ENCODE assay signal across 1 cellular context in genomic region chr2:164934790-164935466, GRCh38.
TF ChIP-seq lines count a peak whose summit lies in the region.

No MANE protein-coding gene starts in this region.

TF ChIP-seq in HepG2, 621 proteins besides CTCF, POLR2A, EP300 and RAD21 (continued from another document and continues in another):
- TF ChIP-seq, protein P1, sequence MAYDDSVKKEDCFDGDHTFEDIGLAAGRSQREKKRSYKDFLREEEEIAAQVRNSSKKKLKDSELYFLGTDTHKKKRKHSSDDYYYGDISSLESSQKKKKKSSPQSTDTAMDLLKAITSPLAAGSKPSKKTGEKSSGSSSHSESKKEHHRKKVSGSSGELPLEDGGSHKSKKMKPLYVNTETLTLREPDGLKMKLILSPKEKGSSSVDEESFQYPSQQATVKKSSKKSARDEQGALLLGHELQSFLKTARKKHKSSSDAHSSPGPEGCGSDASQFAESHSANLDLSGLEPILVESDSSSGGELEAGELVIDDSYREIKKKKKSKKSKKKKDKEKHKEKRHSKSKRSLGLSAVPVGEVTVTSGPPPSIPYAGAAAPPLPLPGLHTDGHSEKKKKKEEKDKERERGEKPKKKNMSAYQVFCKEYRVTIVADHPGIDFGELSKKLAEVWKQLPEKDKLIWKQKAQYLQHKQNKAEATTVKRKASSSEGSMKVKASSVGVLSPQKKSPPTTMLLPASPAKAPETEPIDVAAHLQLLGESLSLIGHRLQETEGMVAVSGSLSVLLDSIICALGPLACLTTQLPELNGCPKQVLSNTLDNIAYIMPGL (CRISPR knock-in tag; IDR thresholded peaks at IDR 0.05; ENCODE audit: borderline replicate concordance in 1 of 2, low read depth in 1 of 2) = no peak
- TF ChIP-seq MED8 (CRISPR knock-in tag; IDR thresholded peaks at IDR 0.05; ENCODE audit: insufficient replicate concordance) (peak; percentile 82), JDP2 (CRISPR knock-in tag; IDR thresholded peaks at IDR 0.05; ENCODE audit: borderline replicate concordance) (no peak), MXI1 (IDR thresholded peaks at IDR 0.05; ENCODE audit: borderline replicate concordance, low read depth, low read length) (no peak), TMF1 (CRISPR knock-in tag; IDR thresholded peaks at IDR 0.05; ENCODE audit: low read depth) (no peak), E2F1 (CRISPR knock-in tag; IDR thresholded peaks at IDR 0.05) (no peak), ZBTB38 (CRISPR knock-in tag; IDR thresholded peaks at IDR 0.05) (no peak), ZNF430 (CRISPR knock-in tag; IDR thresholded peaks at IDR 0.05) (0 out of 2 replicates have a peak, but pooled peaks have one; percentile 58), ZBTB7A (CRISPR knock-in tag; IDR thresholded peaks at IDR 0.05) (0 out of 2 replicates have a peak, but pooled peaks have one; percentile 30), SKIL (CRISPR knock-in tag; IDR thresholded peaks at IDR 0.05; ENCODE audit: borderline replicate concordance) (peak; percentile 20; the same call in 1 of the 2 replicates), JARID2 (CRISPR knock-in tag; IDR thresholded peaks at IDR 0.05; ENCODE audit: insufficient replicate concordance) (no peak), KLF16 (CRISPR knock-in tag; IDR thresholded peaks at IDR 0.05) (0 out of 4 replicates have a peak, but pooled peaks of 1 of the 2 experiments have one; percentile 43), CEBPG (CRISPR knock-in tag; IDR thresholded peaks at IDR 0.05) (peak; percentile 54), ZNF891 (CRISPR knock-in tag; IDR thresholded peaks at IDR 0.05) (no peak), TAF15 (IDR thresholded peaks at IDR 0.05; ENCODE audit: low read depth, low read length, poor library complexity, severe bottlenecking) (no peak), ZNF382 (CRISPR knock-in tag; IDR thresholded peaks at IDR 0.05; ENCODE audit: borderline replicate concordance) (no peak), ZNF34 (CRISPR knock-in tag; IDR thresholded peaks at IDR 0.05; ENCODE audit: borderline replicate concordance) (no peak), ZNF629 (CRISPR knock-in tag; conservative IDR thresholded peaks at IDR 0.05) (no peak), ZNF138 (CRISPR knock-in tag; IDR thresholded peaks at IDR 0.05; ENCODE audit: low read depth) (no peak), SAFB2 (CRISPR knock-in tag; IDR thresholded peaks at IDR 0.05; ENCODE audit: borderline replicate concordance, low read depth) (no peak), ZNF552 (CRISPR knock-in tag; IDR thresholded peaks at IDR 0.05; ENCODE audit: borderline replicate concordance) (no peak), ZNF720 (CRISPR knock-in tag; IDR thresholded peaks at IDR 0.05) (no peak), MATR3 (CRISPR knock-in tag; IDR thresholded peaks at IDR 0.05) (no peak), LCORL (IDR thresholded peaks at IDR 0.05) (0 out of 2 replicates have a peak, but pooled peaks have one; percentile 30), LCORL (CRISPR knock-in tag; IDR thresholded peaks at IDR 0.05) (peak; percentile 49), IRF2 (CRISPR knock-in tag; IDR thresholded peaks at IDR 0.05) (peak; percentile 78; the same call in 1 of the 2 replicates), TEAD2 (CRISPR knock-in tag; IDR thresholded peaks at IDR 0.05) (no peak), ZNF282 (IDR thresholded peaks at IDR 0.05; ENCODE audit: partially characterized antibody) (no peak), CENPT (CRISPR knock-in tag; IDR thresholded peaks at IDR 0.05; ENCODE audit: low read depth) (no peak), FOXA3 (CRISPR knock-in tag; IDR thresholded peaks at IDR 0.05) (peak; percentile 77), ATAD3A (CRISPR knock-in tag; IDR thresholded peaks at IDR 0.05) (no peak), SP140L (CRISPR knock-in tag; IDR thresholded peaks at IDR 0.05; ENCODE audit: borderline replicate concordance) (no peak), KMT2B (CRISPR knock-in tag; IDR thresholded peaks at IDR 0.05) (peak; percentile 54; the same call in 1 of the 2 replicates), FOXO1 (CRISPR knock-in tag; IDR thresholded peaks at IDR 0.05) (peak; percentile 75; the same call in 1 of the 2 replicates), ZNF670 (CRISPR knock-in tag; IDR thresholded peaks at IDR 0.05; ENCODE audit: borderline replicate concordance) (no peak), ZNF335 (CRISPR knock-in tag; IDR thresholded peaks at IDR 0.05) (no peak), ZNF644 (CRISPR knock-in tag; IDR thresholded peaks at IDR 0.05; ENCODE audit: low read depth) (no peak; the same call in 1 of the 2 replicates), TCF7 (IDR thresholded peaks at IDR 0.05; ENCODE audit: low read depth) (peak; percentile 98), NFIB (CRISPR knock-in tag; IDR thresholded peaks at IDR 0.05; ENCODE audit: borderline replicate concordance) (no peak), ZNF567 (CRISPR knock-in tag; IDR thresholded peaks at IDR 0.05; ENCODE audit: borderline replicate concordance) (no peak), ZBTB20 (CRISPR knock-in tag; IDR thresholded peaks at IDR 0.05; ENCODE audit: borderline replicate concordance, low read depth) (no peak), ARNT2 (CRISPR knock-in tag; IDR thresholded peaks at IDR 0.05; ENCODE audit: low read depth) (no peak), ZNF615 (CRISPR knock-in tag; IDR thresholded peaks at IDR 0.05; ENCODE audit: borderline replicate concordance) (no peak; the same call in 1 of the 2 replicates), ZFAT (CRISPR knock-in tag; conservative IDR thresholded peaks at IDR 0.05) (no peak), SALL1 (CRISPR knock-in tag; IDR thresholded peaks at IDR 0.05) (peak; percentile 75; the same call in 1 of the 2 replicates), NR2F2 (IDR thresholded peaks at IDR 0.05; ENCODE audit: borderline replicate concordance, low read depth) (peak; percentile 84), ZNF205 (CRISPR knock-in tag; IDR thresholded peaks at IDR 0.05) (peak; percentile 29; the same call in 1 of the 2 replicates), ELF4 (CRISPR knock-in tag; IDR thresholded peaks at IDR 0.05; ENCODE audit: borderline replicate concordance) (no peak), ESRRA (CRISPR knock-in tag; IDR thresholded peaks at IDR 0.05; ENCODE audit: low read depth) (0 out of 2 replicates have a peak, but pooled peaks have one; percentile 24), KLF9 (CRISPR knock-in tag; IDR thresholded peaks at IDR 0.05; ENCODE audit: low read depth) (0 out of 2 replicates have a peak, but pooled peaks have one; percentile 34)
- TF ChIP-seq, protein P2, sequence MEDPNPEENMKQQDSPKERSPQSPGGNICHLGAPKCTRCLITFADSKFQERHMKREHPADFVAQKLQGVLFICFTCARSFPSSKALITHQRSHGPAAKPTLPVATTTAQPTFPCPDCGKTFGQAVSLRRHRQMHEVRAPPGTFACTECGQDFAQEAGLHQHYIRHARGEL (CRISPR knock-in tag; IDR thresholded peaks at IDR 0.05) = no peak
- TF ChIP-seq, protein P3, sequence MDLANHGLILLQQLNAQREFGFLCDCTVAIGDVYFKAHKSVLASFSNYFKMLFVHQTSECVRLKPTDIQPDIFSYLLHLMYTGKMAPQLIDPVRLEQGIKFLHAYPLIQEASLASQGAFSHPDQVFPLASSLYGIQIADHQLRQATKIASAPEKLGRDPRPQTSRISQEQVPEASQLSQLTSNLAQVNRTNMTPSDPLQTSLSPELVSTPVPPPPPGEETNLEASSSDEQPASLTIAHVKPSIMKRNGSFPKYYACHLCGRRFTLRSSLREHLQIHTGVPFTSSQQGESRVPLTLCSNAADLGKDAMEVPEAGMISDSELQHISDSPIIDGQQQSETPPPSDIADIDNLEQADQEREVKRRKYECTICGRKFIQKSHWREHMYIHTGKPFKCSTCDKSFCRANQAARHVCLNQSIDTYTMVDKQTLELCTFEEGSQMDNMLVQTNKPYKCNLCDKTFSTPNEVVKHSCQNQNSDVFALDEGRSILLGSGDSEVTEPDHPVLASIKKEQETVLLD (CRISPR knock-in tag; IDR thresholded peaks at IDR 0.05; ENCODE audit: low read depth) = no peak
- TF ChIP-seq, protein P4, sequence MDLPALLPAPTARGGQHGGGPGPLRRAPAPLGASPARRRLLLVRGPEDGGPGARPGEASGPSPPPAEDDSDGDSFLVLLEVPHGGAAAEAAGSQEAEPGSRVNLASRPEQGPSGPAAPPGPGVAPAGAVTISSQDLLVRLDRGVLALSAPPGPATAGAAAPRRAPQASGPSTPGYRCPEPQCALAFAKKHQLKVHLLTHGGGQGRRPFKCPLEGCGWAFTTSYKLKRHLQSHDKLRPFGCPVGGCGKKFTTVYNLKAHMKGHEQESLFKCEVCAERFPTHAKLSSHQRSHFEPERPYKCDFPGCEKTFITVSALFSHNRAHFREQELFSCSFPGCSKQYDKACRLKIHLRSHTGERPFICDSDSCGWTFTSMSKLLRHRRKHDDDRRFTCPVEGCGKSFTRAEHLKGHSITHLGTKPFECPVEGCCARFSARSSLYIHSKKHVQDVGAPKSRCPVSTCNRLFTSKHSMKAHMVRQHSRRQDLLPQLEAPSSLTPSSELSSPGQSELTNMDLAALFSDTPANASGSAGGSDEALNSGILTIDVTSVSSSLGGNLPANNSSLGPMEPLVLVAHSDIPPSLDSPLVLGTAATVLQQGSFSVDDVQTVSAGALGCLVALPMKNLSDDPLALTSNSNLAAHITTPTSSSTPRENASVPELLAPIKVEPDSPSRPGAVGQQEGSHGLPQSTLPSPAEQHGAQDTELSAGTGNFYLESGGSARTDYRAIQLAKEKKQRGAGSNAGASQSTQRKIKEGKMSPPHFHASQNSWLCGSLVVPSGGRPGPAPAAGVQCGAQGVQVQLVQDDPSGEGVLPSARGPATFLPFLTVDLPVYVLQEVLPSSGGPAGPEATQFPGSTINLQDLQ (CRISPR knock-in tag; IDR thresholded peaks at IDR 0.05) = no peak
- TF ChIP-seq, protein P5, sequence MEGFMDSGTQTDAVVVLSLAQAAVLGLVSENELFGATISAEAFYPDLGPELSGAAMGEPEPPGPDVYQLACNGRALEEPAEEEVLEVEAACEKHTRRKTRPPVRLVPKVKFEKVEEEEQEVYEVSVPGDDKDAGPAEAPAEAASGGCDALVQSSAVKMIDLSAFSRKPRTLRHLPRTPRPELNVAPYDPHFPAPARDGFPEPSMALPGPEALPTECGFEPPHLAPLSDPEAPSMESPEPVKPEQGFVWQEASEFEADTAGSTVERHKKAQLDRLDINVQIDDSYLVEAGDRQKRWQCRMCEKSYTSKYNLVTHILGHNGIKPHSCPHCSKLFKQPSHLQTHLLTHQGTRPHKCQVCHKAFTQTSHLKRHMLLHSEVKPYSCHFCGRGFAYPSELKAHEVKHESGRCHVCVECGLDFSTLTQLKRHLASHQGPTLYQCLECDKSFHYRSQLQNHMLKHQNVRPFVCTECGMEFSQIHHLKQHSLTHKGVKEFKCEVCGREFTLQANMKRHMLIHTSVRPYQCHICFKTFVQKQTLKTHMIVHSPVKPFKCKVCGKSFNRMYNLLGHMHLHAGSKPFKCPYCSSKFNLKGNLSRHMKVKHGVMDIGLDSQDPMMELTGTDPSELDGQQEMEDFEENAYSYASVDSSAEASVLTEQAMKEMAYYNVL (CRISPR knock-in tag; IDR thresholded peaks at IDR 0.05; ENCODE audit: borderline replicate concordance) = peak; percentile 96
- TF ChIP-seq, protein P6, sequence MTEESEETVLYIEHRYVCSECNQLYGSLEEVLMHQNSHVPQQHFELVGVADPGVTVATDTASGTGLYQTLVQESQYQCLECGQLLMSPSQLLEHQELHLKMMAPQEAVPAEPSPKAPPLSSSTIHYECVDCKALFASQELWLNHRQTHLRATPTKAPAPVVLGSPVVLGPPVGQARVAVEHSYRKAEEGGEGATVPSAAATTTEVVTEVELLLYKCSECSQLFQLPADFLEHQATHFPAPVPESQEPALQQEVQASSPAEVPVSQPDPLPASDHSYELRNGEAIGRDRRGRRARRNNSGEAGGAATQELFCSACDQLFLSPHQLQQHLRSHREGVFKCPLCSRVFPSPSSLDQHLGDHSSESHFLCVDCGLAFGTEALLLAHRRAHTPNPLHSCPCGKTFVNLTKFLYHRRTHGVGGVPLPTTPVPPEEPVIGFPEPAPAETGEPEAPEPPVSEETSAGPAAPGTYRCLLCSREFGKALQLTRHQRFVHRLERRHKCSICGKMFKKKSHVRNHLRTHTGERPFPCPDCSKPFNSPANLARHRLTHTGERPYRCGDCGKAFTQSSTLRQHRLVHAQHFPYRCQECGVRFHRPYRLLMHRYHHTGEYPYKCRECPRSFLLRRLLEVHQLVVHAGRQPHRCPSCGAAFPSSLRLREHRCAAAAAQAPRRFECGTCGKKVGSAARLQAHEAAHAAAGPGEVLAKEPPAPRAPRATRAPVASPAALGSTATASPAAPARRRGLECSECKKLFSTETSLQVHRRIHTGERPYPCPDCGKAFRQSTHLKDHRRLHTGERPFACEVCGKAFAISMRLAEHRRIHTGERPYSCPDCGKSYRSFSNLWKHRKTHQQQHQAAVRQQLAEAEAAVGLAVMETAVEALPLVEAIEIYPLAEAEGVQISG (CRISPR knock-in tag; IDR thresholded peaks at IDR 0.05) = no peak
- TF ChIP-seq, protein P7, sequence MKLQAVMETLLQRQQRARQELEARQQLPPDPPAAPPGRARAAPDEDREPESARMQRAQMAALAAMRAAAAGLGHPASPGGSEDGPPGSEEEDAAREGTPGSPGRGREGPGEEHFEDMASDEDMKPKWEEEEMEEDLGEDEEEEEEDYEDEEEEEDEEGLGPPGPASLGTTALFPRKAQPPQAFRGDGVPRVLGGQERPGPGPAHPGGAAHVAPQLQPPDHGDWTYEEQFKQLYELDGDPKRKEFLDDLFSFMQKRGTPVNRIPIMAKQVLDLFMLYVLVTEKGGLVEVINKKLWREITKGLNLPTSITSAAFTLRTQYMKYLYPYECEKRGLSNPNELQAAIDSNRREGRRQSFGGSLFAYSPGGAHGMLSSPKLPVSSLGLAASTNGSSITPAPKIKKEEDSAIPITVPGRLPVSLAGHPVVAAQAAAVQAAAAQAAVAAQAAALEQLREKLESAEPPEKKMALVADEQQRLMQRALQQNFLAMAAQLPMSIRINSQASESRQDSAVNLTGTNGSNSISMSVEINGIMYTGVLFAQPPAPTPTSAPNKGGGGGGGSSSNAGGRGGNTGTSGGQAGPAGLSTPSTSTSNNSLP (IDR thresholded peaks at IDR 0.05; ENCODE audit: low read depth, low read length) = peak; percentile 39; the same call in 1 of the 2 replicates
